15 cellular contexts compared by ENCODE assay signal in the genomic region with DNA sequence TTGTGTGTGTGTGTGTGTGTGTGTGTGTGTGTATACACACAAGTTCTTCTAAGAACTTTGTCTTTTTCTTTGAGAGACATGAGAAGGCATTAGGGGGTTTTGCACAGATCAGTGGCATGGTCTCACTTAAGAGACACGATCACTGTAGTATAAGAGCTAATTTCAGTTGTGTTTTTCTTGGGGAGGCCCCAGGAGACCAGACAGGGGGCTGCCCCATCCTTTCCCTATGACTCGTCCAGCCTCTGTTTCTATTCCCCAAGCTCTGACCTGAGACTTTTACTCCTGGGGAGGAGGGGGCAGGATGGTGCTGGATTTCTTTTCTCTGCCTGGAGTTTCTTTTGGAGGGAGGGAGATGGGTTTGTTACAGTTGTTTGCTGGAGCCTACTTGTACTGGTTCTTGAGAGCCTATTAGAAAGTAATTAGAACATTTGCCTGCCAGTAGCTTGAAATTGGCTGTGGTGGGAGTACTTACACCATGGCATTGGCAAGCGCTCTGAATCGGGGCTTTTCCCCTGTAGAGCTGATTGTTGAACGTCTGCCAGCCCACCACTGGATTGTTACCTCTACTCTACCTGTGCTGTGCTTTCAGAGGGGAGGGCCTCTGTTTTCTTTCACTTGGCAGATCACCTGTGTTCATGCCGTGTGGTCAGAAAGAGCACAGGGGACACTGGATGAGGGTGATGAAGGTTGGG.
DNase-seq lines count a peak whose midpoint lies in the region; ATAC-seq, FAIRE-seq and TF ChIP-seq lines count a peak whose summit lies in the region.
"Had no signal": no experiment of that assay in that cellular context is flagged by ENCODE, and none has a peak within 500 bp of the region (broad histone marks: within the 10 kb centered on the region; RNA-seq: fewer than 3 reads in every experiment).

No MANE protein-coding gene starts in this region.

- DNase-seq in cardiac muscle cell (ENCODE audit: low read depth in 1 of 2, low spot score in 1 of 2) (no peak), right cardiac atrium (no peak), HFFc6 (no peak), urothelium cell line (ENCODE audit: low spot score) (no peak), DMS 273 treated with DMSO at 0.1 percent for 48 hours (lab: John Stamatoyannopoulos, UW) (no peak), CD14-positive monocyte (ENCODE audit: low spot score) (no peak), prostate gland (ENCODE audit: low spot score) (no peak)
- DNase-seq: activated CD4-positive, alpha-beta memory T cell treated with anti-CD3 and anti-CD28 coated beads, Interleukin-2, amount 10 ng/mL, durations not matched to agents 7 days and 5 days; activated naive CD4-positive, alpha-beta T cell treated with anti-CD3 and anti-CD28 coated beads, Interleukin-2, amount 10 ng/mL, durations not matched to agents 7 days and 5 days; NCI-H446; nucleus accumbens; T1000 had no signal

- H3K27me3 ChIP-seq in cardiac muscle cell (no peaks in the 10 kb centered on the region), right cardiac atrium (ENCODE audit: control insufficient read depth, insufficient read depth) (no peaks in the 10 kb centered on the region), OCI-LY3 (ENCODE audit: low read depth, low read length) (peaks cover 94% of the 10 kb centered on the region), prostate gland (replicated peaks; ENCODE audit: insufficient read depth) (no peaks in the 10 kb centered on the region)
- H3K27me3 ChIP-seq: vagina had no signal

- H3K36me3 Mint-ChIP-seq in HFFc6 (ENCODE audit: low read depth) (no peaks in the 10 kb centered on the region; the same call in 1 of the 2 replicates), CD14-positive monocyte (no peaks in the 10 kb centered on the region)
- H3K36me3 Mint-ChIP-seq: activated naive CD4-positive, alpha-beta T cell treated with anti-CD3 and anti-CD28 coated beads, Interleukin-2, amount 10 ng/mL, durations not matched to agents 7 days and 5 days had no signal

- H2AFZ ChIP-seq in OCI-LY3 (ENCODE audit: low read depth, low read length): no peak overlapping the region

- H3K9me3 ChIP-seq in cardiac muscle cell (ENCODE audit: low read depth) (no peaks in the 10 kb centered on the region), right cardiac atrium (ENCODE audit: control insufficient read depth, low read length) (no peaks in the 10 kb centered on the region), OCI-LY3 (ENCODE audit: insufficient read depth, low read length) (no peaks in the 10 kb centered on the region), prostate gland (no peaks in the 10 kb centered on the region)
- H3K9me3 ChIP-seq: vagina had no signal

- intact Hi-C loops in right cardiac atrium (cut with DNase I) (loop anchor here in 1 of 4 donors (5.0 kb wide), 1 partner anchor 39 kb away; no protein-coding TSS in a partner anchor), CD14-positive monocyte (cut with micrococcal nuclease) (no loop called here), prostate gland (cut with DNase I) (no loop called here)

- peaks cover 11% of the 10 kb centered on the region for H3K4me1 Mint-ChIP-seq in HFFc6 (ENCODE audit: low read depth)
- H3K4me1 Mint-ChIP-seq in CD14-positive monocyte: no peaks in the 10 kb centered on the region
- H3K4me1 Mint-ChIP-seq: activated CD4-positive, alpha-beta memory T cell treated with anti-CD3 and anti-CD28 coated beads, Interleukin-2, amount 10 ng/mL, durations not matched to agents 7 days and 5 days; activated naive CD4-positive, alpha-beta T cell treated with anti-CD3 and anti-CD28 coated beads, Interleukin-2, amount 10 ng/mL, durations not matched to agents 7 days and 5 days had no signal

- FAIRE-seq in urothelium cell line (lab: Jason Lieb, UNC): peak; percentile 5
- FAIRE-seq: colon had no signal

- H3K27ac Mint-ChIP-seq in HFFc6 (0 out of 2 replicates have a peak overlapping the region, but pooled peaks have one; percentile 3), CD14-positive monocyte (no peak overlapping the region)
- H3K27ac Mint-ChIP-seq: activated CD4-positive, alpha-beta memory T cell treated with anti-CD3 and anti-CD28 coated beads, Interleukin-2, amount 10 ng/mL, durations not matched to agents 7 days and 5 days; activated naive CD4-positive, alpha-beta T cell treated with anti-CD3 and anti-CD28 coated beads, Interleukin-2, amount 10 ng/mL, durations not matched to agents 7 days and 5 days had no signal

- TF ChIP-seq CTCF in cardiac muscle cell (IDR thresholded peaks at IDR 0.05; ENCODE audit: low read depth, low read length) (no peak), HFFc6 (IDR thresholded peaks at IDR 0.05) (no peak), OCI-LY3 (IDR thresholded peaks at IDR 0.05; ENCODE audit: low read depth, low read length) (no peak), CD14-positive monocyte (IDR thresholded peaks at IDR 0.05) (no peak), prostate gland (IDR thresholded peaks at IDR 0.05) (no peak)

- H3K36me3 ChIP-seq in cardiac muscle cell: no peaks in the 10 kb centered on the region
- H3K36me3 ChIP-seq in OCI-LY3 (replicated peaks; ENCODE audit: low read depth, low read length): no peaks in the 10 kb centered on the region
- H3K36me3 ChIP-seq in prostate gland: no peaks in the 10 kb centered on the region
- H3K36me3 ChIP-seq: vagina had no signal

- no peak overlapping the region for H3K9ac ChIP-seq in OCI-LY3 (ENCODE audit: low read length)

- H3K4me1 ChIP-seq in cardiac muscle cell (ENCODE audit: low read depth) (peaks cover 51% of the 10 kb centered on the region), right cardiac atrium (ENCODE audit: control insufficient read depth, insufficient read depth, low read length) (peaks cover 30% of the 10 kb centered on the region), OCI-LY3 (ENCODE audit: low read length) (peaks cover 32% of the 10 kb centered on the region), prostate gland (replicated peaks) (no peaks in the 10 kb centered on the region)
- H3K4me1 ChIP-seq: vagina had no signal

- peak overlapping the region; percentile 81 for H3K4me2 ChIP-seq in OCI-LY3 (ENCODE audit: low read length)

- H3K27ac ChIP-seq in cardiac muscle cell (peak overlapping the region; percentile 81), right cardiac atrium (ENCODE audit: low read length) (no peak overlapping the region), OCI-LY3 (ENCODE audit: low read length) (no peak overlapping the region), prostate gland (no peak overlapping the region)
- H3K27ac ChIP-seq: vagina had no signal

- 70% methylated on average over 6 of the region's 6 CpGs for WGBS in right cardiac atrium
- 68% methylated on average over 6 of the region's 6 CpGs for WGBS in prostate gland

- H3K79me2 ChIP-seq in OCI-LY3 (ENCODE audit: low read length): no peaks in the 10 kb centered on the region

- H3K4me3 ChIP-seq in cardiac muscle cell (no peak overlapping the region), right cardiac atrium (ENCODE audit: low read length) (no peak overlapping the region), OCI-LY3 (ENCODE audit: low read length) (peak overlapping the region; percentile 45; the same call in 1 of the 2 replicates), prostate gland (no peak overlapping the region)
- H3K4me3 ChIP-seq: vagina had no signal

- H3K9me3 Mint-ChIP-seq in HFFc6 (no peaks in the 10 kb centered on the region), CD14-positive monocyte (peaks cover 0 to 2% (median 0%) of the 10 kb centered on the region in 7 donors)
- H3K9me3 Mint-ChIP-seq: activated CD4-positive, alpha-beta memory T cell treated with anti-CD3 and anti-CD28 coated beads, Interleukin-2, amount 10 ng/mL, durations not matched to agents 7 days and 5 days; activated naive CD4-positive, alpha-beta T cell treated with anti-CD3 and anti-CD28 coated beads, Interleukin-2, amount 10 ng/mL, durations not matched to agents 7 days and 5 days had no signal

- TF ChIP-seq POLR2A in prostate gland (IDR thresholded peaks at IDR 0.05): no peak

- peaks cover 61% of the 10 kb centered on the region for H4K20me1 ChIP-seq in OCI-LY3 (ENCODE audit: insufficient read depth, low read length)

- H3K27me3 Mint-ChIP-seq in HFFc6 (ENCODE audit: insufficient read depth) (peaks cover 4% of the 10 kb centered on the region), CD14-positive monocyte (ENCODE audit: low read depth in 3 of 3) (peaks cover 18 to 37% (median 20%) of the 10 kb centered on the region in 3 donors)

- no peak overlapping the region for H3K4me3 Mint-ChIP-seq in HFFc6
- no peak overlapping the region for H3K4me3 Mint-ChIP-seq in CD14-positive monocyte
- H3K4me3 Mint-ChIP-seq: activated CD4-positive, alpha-beta memory T cell treated with anti-CD3 and anti-CD28 coated beads, Interleukin-2, amount 10 ng/mL, durations not matched to agents 7 days and 5 days; activated naive CD4-positive, alpha-beta T cell treated with anti-CD3 and anti-CD28 coated beads, Interleukin-2, amount 10 ng/mL, durations not matched to agents 7 days and 5 days had no signal

- ATAC-seq in right cardiac atrium: no peak
